15 cellular contexts compared by ENCODE assay signal in the genomic region with DNA sequence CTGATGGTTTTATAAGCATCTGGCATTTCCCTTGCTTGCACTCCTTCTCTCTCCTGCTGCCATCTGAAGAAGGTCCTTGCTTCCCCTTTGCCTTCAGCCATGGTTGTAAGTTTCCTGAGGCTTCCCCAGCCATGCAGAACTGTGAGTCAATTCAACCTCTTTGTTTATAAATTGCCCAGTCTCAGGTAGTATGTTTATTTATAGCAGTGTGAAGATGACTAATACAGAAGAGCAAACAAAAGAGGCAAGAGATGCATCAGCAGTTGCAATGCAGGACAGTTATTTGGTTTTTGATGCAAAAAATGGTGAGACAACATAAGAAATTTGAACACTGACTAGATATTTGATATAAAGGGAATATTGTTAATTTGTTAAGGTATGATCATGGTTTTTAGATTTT. TPM values are rescaled to one million over a fixed set of nuclear protein-coding genes. Genes with fewer than 3 reads are reported as not detected.
A peak's percentile ranks its signal among the peaks of the same experiment; 100 is the strongest.
DNase-seq lines count a peak whose midpoint lies in the region; ATAC-seq and TF ChIP-seq lines count a peak whose summit lies in the region.
"Had no signal": no experiment of that assay in that cellular context is flagged by ENCODE, and none has a peak within 500 bp of the region (broad histone marks: within the 10 kb centered on the region; RNA-seq: fewer than 3 reads in every experiment).

No MANE protein-coding gene starts in this region.

- H3K27ac Mint-ChIP-seq in neural progenitor cell: no peak overlapping the region
- no peak overlapping the region for H3K27ac Mint-ChIP-seq in activated CD8-positive, alpha-beta memory T cell treated with anti-CD3 and anti-CD28 coated beads, Interleukin-2, amount 10 ng/mL, durations not matched to agents 7 days and 5 days
- H3K27ac Mint-ChIP-seq: natural killer cell had no signal

- H3K9me3 Mint-ChIP-seq in neural progenitor cell: peaks cover 3% of the 10 kb centered on the region
- no peaks in the 10 kb centered on the region for H3K9me3 Mint-ChIP-seq in activated CD8-positive, alpha-beta memory T cell treated with anti-CD3 and anti-CD28 coated beads, Interleukin-2, amount 10 ng/mL, durations not matched to agents 7 days and 5 days (ENCODE audit: low read depth)

- H3K27me3 ChIP-seq in neural progenitor cell (no peaks in the 10 kb centered on the region), Peyer's patch (no peaks in the 10 kb centered on the region)

- ATAC-seq in GM18861 (IDR thresholded peaks at IDR 0.05; ENCODE audit: unreplicated experiment): peak; percentile 54
- peak; percentile 60 for ATAC-seq in HG02798 (IDR thresholded peaks at IDR 0.05; ENCODE audit: poor library complexity, unreplicated experiment)
- no peak for ATAC-seq in activated CD8-positive, alpha-beta memory T cell treated with anti-CD3 and anti-CD28 coated beads, Interleukin-2, amount 10 ng/mL, durations not matched to agents 7 days and 5 days
- no peak for ATAC-seq in HG02852 (IDR thresholded peaks at IDR 0.05; ENCODE audit: unreplicated experiment)
- ATAC-seq: natural killer cell had no signal

- H3K79me2 ChIP-seq in neural progenitor cell (ENCODE audit: low read depth): no peaks in the 10 kb centered on the region

- no peak overlapping the region for H3K4me3 ChIP-seq in neural progenitor cell
- no peak overlapping the region for H3K4me3 ChIP-seq in Peyer's patch
- H3K4me3 ChIP-seq: SK-N-MC had no signal

- DNase-seq in NCI-H345 (lab: John Stamatoyannopoulos, UW): peak; percentile 65
- no peak for DNase-seq in neural progenitor cell (ENCODE audit: low spot score)
- no peak for DNase-seq in activated CD8-positive, alpha-beta memory T cell treated with anti-CD3 and anti-CD28 coated beads, Interleukin-2, amount 10 ng/mL, durations not matched to agents 7 days and 5 days
- no peak for DNase-seq in Peyer's patch
- DNase-seq: activated CD4-positive, alpha-beta T cell treated with anti-CD3 and anti-CD28 coated beads, Interleukin-2, amount 50 U/mL, for 1 hour; activated naive CD4-positive, alpha-beta T cell; islet precursor cell; natural killer cell; NCI-H446 treated with DMSO at 0.1 percent for 48 hours; small intestine had no signal

- peak overlapping the region; percentile 19 for H2AFZ ChIP-seq in neural progenitor cell (replicated peaks)

- H3K4me3 Mint-ChIP-seq in neural progenitor cell: no peak overlapping the region
- H3K4me3 Mint-ChIP-seq in activated CD8-positive, alpha-beta memory T cell treated with anti-CD3 and anti-CD28 coated beads, Interleukin-2, amount 10 ng/mL, durations not matched to agents 7 days and 5 days: no peak overlapping the region
- H3K4me3 Mint-ChIP-seq: natural killer cell had no signal

- no peaks in the 10 kb centered on the region for H3K27me3 Mint-ChIP-seq in neural progenitor cell (ENCODE audit: insufficient read depth, low read depth)
- H3K27me3 Mint-ChIP-seq in activated CD8-positive, alpha-beta memory T cell treated with anti-CD3 and anti-CD28 coated beads, Interleukin-2, amount 10 ng/mL, durations not matched to agents 7 days and 5 days: peaks cover 28% of the 10 kb centered on the region

- no peaks in the 10 kb centered on the region for H3K36me3 Mint-ChIP-seq in neural progenitor cell
- H3K36me3 Mint-ChIP-seq in activated CD8-positive, alpha-beta memory T cell treated with anti-CD3 and anti-CD28 coated beads, Interleukin-2, amount 10 ng/mL, durations not matched to agents 7 days and 5 days: no peaks in the 10 kb centered on the region
- H3K36me3 Mint-ChIP-seq: natural killer cell had no signal

- H3K36me3 ChIP-seq in neural progenitor cell (no peaks in the 10 kb centered on the region), Peyer's patch (no peaks in the 10 kb centered on the region)

- TF ChIP-seq CTCF in neural progenitor cell (IDR thresholded peaks at IDR 0.05) (no peak), Peyer's patch (IDR thresholded peaks at IDR 0.05) (no peak)

- CTCF ChIA-PET in activated CD8-positive, alpha-beta memory T cell treated with anti-CD3 and anti-CD28 coated beads, Interleukin-2, amount 10 ng/mL, durations not matched to agents 7 days and 5 days (lab: Charles Lee): no interaction called here

- H3K4me1 Mint-ChIP-seq in neural progenitor cell: peaks cover 19% of the 10 kb centered on the region
- no peaks in the 10 kb centered on the region for H3K4me1 Mint-ChIP-seq in activated CD8-positive, alpha-beta memory T cell treated with anti-CD3 and anti-CD28 coated beads, Interleukin-2, amount 10 ng/mL, durations not matched to agents 7 days and 5 days
- H3K4me1 Mint-ChIP-seq: natural killer cell had no signal

- H3K9ac ChIP-seq in neural progenitor cell: no peak overlapping the region
- H3K9ac ChIP-seq: KMS-11 had no signal

- H3F3A ChIP-seq in neural progenitor cell (ENCODE audit: low read depth): peaks cover 13% of the 10 kb centered on the region

- H3K4me1 ChIP-seq in neural progenitor cell (peaks cover 25% of the 10 kb centered on the region), Peyer's patch (peaks cover 0 to 4% (median 0%) of the 10 kb centered on the region in 4 donors)

- H3K9me3 ChIP-seq in neural progenitor cell (ENCODE audit: low read depth) (no peaks in the 10 kb centered on the region), Peyer's patch (no peaks in the 10 kb centered on the region)

- H3K4me2 ChIP-seq in neural progenitor cell: no peak overlapping the region
- H3K4me2 ChIP-seq: KMS-11 had no signal

- TF ChIP-seq POLR2A in Peyer's patch (IDR thresholded peaks at IDR 0.05): no peak

- no peak overlapping the region for H3K27ac ChIP-seq in neural progenitor cell
- H3K27ac ChIP-seq in Peyer's patch: no peak overlapping the region
- H3K27ac ChIP-seq: KMS-11, SK-N-MC had no signal

- no peaks in the 10 kb centered on the region for H4K20me1 ChIP-seq in neural progenitor cell (ENCODE audit: low read depth)

RNA-seq across cellular contexts. Expression of gene TMEM100, which starts 16.8 kb away (rescaled TPM):
- total RNA-seq in neural progenitor cell (ENCODE audit: low replicate concordance) (0.59 and 1.2 TPM in 2 replicates), Peyer's patch (10 to 100 TPM in 1 of 4 donors, 1 to 10 TPM in 3; 4.4 to 18.2 (median 4.8) TPM)
- not detected for total RNA-seq in activated CD8-positive, alpha-beta memory T cell treated with anti-CD3 and anti-CD28 coated beads, Interleukin-2, amount 10 ng/mL, durations not matched to agents 7 days and 5 days
- total RNA-seq: natural killer cell had no signal

RNA-seq across cellular contexts. Expression of gene PCTP, which starts 45.0 kb away (rescaled TPM):
- 26.5 and 30.4 TPM in 2 replicates for total RNA-seq in neural progenitor cell (ENCODE audit: low replicate concordance)
- 1 to 10 TPM; 6.4 to 9.9 TPM for total RNA-seq in activated CD8-positive, alpha-beta memory T cell treated with anti-CD3 and anti-CD28 coated beads, Interleukin-2, amount 10 ng/mL, durations not matched to agents 7 days and 5 days
- 10 to 100 TPM; 16.0 to 35.5 (median 26.5) TPM for total RNA-seq in Peyer's patch

Comparison
In these comparisons a context has a peak if more than half of its experiments do, and no peak if none do; other contexts are left out.
1. ATAC-seq: peak in GM18861 (single experiment) and HG02798 (single experiment); none in activated CD8-positive, alpha-beta memory T cell treated with anti-CD3 and anti-CD28 coated beads, Interleukin-2, amount 10 ng/mL, durations not matched to agents 7 days and 5 days (single experiment) and HG02852 (single experiment).